20 cellular contexts compared by ENCODE assay signal in genomic region chr12:124114316-124114715, GRCh38.
"Had no signal": no experiment of that assay in that cellular context is flagged by ENCODE, and none has a peak within 500 bp of the region (broad histone marks: within the 10 kb centered on the region; RNA-seq: fewer than 3 reads in every experiment).

No MANE protein-coding gene starts in this region.

- ATAC-seq: foreskin keratinocyte; gastrocnemius medialis; heart right ventricle; left cardiac atrium; left lung; left ventricle myocardium superior; lower lobe of right lung; mucosa of descending colon; naive thymus-derived CD8-positive, alpha-beta T cell had no signal

- H3K9me3 ChIP-seq: esophagus muscularis mucosa, gastrocnemius medialis, left lung, lower lobe of right lung, mucosa of descending colon had no signal

- H3K27ac ChIP-seq: coronary artery, dorsolateral prefrontal cortex, esophagus muscularis mucosa, foreskin keratinocyte, gastrocnemius medialis, heart right ventricle, left lung, lower lobe of right lung had no signal

- DNase-seq: dermis blood vessel endothelial cell; dorsolateral prefrontal cortex; effector CD4-positive, alpha-beta T cell; effector memory CD4-positive, alpha-beta T cell; foreskin keratinocyte; gastrocnemius medialis; glutamatergic neuron; head of caudate nucleus; heart right ventricle; hippocampal formation; left cardiac atrium; left lung; left ventricle myocardium superior; lower lobe of right lung; mesenchymal stem cell; mucosa of descending colon; naive B cell; naive thymus-derived CD8-positive, alpha-beta T cell had no signal

- H3K4me1 ChIP-seq: esophagus muscularis mucosa, foreskin keratinocyte, gastrocnemius medialis, heart right ventricle, left lung, lower lobe of right lung had no signal

- H3K4me3 ChIP-seq: coronary artery, dorsolateral prefrontal cortex, esophagus muscularis mucosa, gastrocnemius medialis, heart right ventricle, left lung, lower lobe of right lung, mucosa of descending colon had no signal

- H3K36me3 ChIP-seq: esophagus muscularis mucosa, gastrocnemius medialis, heart right ventricle, left lung, lower lobe of right lung had no signal

- H3K27me3 ChIP-seq: dorsolateral prefrontal cortex, esophagus muscularis mucosa, foreskin keratinocyte, gastrocnemius medialis, left lung had no signal
